ENCODE assay signal across 20 cellular contexts in genomic region chr5:45402804-45403455, GRCh38.
DNase-seq lines count a peak whose midpoint lies in the region; ATAC-seq and TF ChIP-seq lines count a peak whose summit lies in the region.
"Had no signal": no experiment of that assay in that cellular context is flagged by ENCODE, and none has a peak within 500 bp of the region (broad histone marks: within the 10 kb centered on the region; RNA-seq: fewer than 3 reads in every experiment).

No MANE protein-coding gene starts in this region.

- H3K27me3 ChIP-seq in GM23338 (ENCODE audit: insufficient read depth): no peaks in the 10 kb centered on the region
- no peaks in the 10 kb centered on the region for H3K27me3 ChIP-seq in mesendoderm (ENCODE audit: insufficient read depth, low read length, poor library complexity)
- H3K27me3 ChIP-seq: BE2C; BLaER1 treated with 17β-estradiol and CSF1 and Interleukin-3, amounts not matched to agents 10 nM and 100 nM had no signal

- no peak overlapping the region for H2AK5ac ChIP-seq in mesendoderm (ENCODE audit: low read length)

- H2AFZ ChIP-seq in GM23338: no peak overlapping the region

- H3K27ac Mint-ChIP-seq in GM23338 (peak overlapping the region; percentile 83), WTC11 (peak overlapping the region; percentile 88)
- H3K27ac Mint-ChIP-seq: CD14-positive monocyte; CD4-positive, alpha-beta T cell; CD8-positive, alpha-beta memory T cell had no signal

- H4K20me1 ChIP-seq in GM23338 (replicated peaks; ENCODE audit: insufficient read depth): no peaks in the 10 kb centered on the region
- H4K20me1 ChIP-seq: BLaER1 treated with 17β-estradiol and CSF1 and Interleukin-3, amounts not matched to agents 10 nM and 100 nM had no signal

- no peaks in the 10 kb centered on the region for H3K79me1 ChIP-seq in mesendoderm (ENCODE audit: low read length)

- H3K56ac ChIP-seq in mesendoderm (ENCODE audit: low read length): no peak overlapping the region

- no peak overlapping the region for H3K18ac ChIP-seq in mesendoderm (ENCODE audit: low read length)

- H3K27ac ChIP-seq in GM23338 (ENCODE audit: low read depth) (no peak overlapping the region), mesendoderm (ENCODE audit: low read depth, low read length) (no peak overlapping the region)
- H3K27ac ChIP-seq: BLaER1 treated with 17β-estradiol and CSF1 and Interleukin-3, amounts not matched to agents 10 nM and 100 nM had no signal

- no peak overlapping the region for H2BK120ac ChIP-seq in mesendoderm (ENCODE audit: low read depth, low read length)

- H3K4me1 Mint-ChIP-seq in GM23338: peaks cover 9% of the 10 kb centered on the region
- H3K4me1 Mint-ChIP-seq in WTC11: peaks cover 10% of the 10 kb centered on the region
- H3K4me1 Mint-ChIP-seq: CD14-positive monocyte; CD8-positive, alpha-beta memory T cell had no signal

- no peaks in the 10 kb centered on the region for H3K9me2 ChIP-seq in GM23338 (ENCODE audit: insufficient read depth)

- H3K23ac ChIP-seq in mesendoderm (ENCODE audit: low read length): no peak overlapping the region

- H3K79me2 ChIP-seq in GM23338 (replicated peaks; ENCODE audit: insufficient read depth) (no peaks in the 10 kb centered on the region), mesendoderm (ENCODE audit: control insufficient read depth, insufficient read depth, low read length) (no peaks in the 10 kb centered on the region)

- H3K9me3 Mint-ChIP-seq in GM23338 (no peaks in the 10 kb centered on the region), WTC11 (no peaks in the 10 kb centered on the region)

- H2BK15ac ChIP-seq in mesendoderm (replicated peaks; ENCODE audit: low read depth): no peak overlapping the region

- DNase-seq in GM23338 (ENCODE audit: low spot score) (peak; percentile 53), WTC11 (ENCODE audit: low spot score) (no peak), mesendoderm (peak; percentile 19), renal cortical epithelial cell (ENCODE audit: low read depth) (peak; percentile 71), AG20443 (ENCODE audit: low spot score) (no peak), HuH-7 (ENCODE audit: low spot score) (no peak), NCI-H2081 (lab: John Stamatoyannopoulos, UW) (no peak)
- DNase-seq in activated CD4-positive, CD25-positive, alpha-beta regulatory T cell treated with anti-CD3 and anti-CD28 coated beads, Interleukin-2, amount 50 U/mL, for 72 hours: no peak
- DNase-seq: AML-193; BE2C; CD4-positive, alpha-beta T cell; CD8-positive, alpha-beta memory T cell; DMS 273 treated with DMSO at 0.1 percent for 48 hours; DMS79; EL; GF-D8; H7 had no signal

- H3K36me3 Mint-ChIP-seq in GM23338 (ENCODE audit: low read depth): no peaks in the 10 kb centered on the region
- H3K36me3 Mint-ChIP-seq in WTC11: no peaks in the 10 kb centered on the region
- H3K36me3 Mint-ChIP-seq: CD14-positive monocyte; CD8-positive, alpha-beta memory T cell had no signal

- CTCF ChIA-PET in WTC11 (lab: Charles Lee): no interaction called here

- H3F3A ChIP-seq in GM23338 (replicated peaks; ENCODE audit: low read depth): no peaks in the 10 kb centered on the region

- H3K4me2 ChIP-seq in GM23338 (peak overlapping the region; percentile 61; the same call in 1 of the 2 replicates), mesendoderm (ENCODE audit: low read length) (no peak overlapping the region)
- H3K4me2 ChIP-seq: BLaER1 treated with 17β-estradiol and CSF1 and Interleukin-3, amounts not matched to agents 10 nM and 100 nM had no signal

- TF ChIP-seq CTCF in GM23338 (conservative IDR thresholded peaks at IDR 0.05; ENCODE audit: low read depth in 2 of 2): no peak
- no peak for TF ChIP-seq CTCF in WTC11 (IDR thresholded peaks at IDR 0.05)

- ATAC-seq in GM23338 (no peak), WTC11 (peak; percentile 44; the same call in 1 of the 2 replicates)
- ATAC-seq: HCT116 had no signal

- H4K5ac ChIP-seq in mesendoderm (ENCODE audit: low read length): no peak overlapping the region

- H3K4me1 ChIP-seq in GM23338 (ENCODE audit: insufficient read depth): 0 out of 2 replicates have a peak, but pooled peaks cover 3% of the 10 kb centered on the region
- H3K4me1 ChIP-seq in mesendoderm (ENCODE audit: control insufficient read depth, low read depth, low read length): no peaks in the 10 kb centered on the region
- H3K4me1 ChIP-seq: BLaER1 treated with 17β-estradiol and CSF1 and Interleukin-3, amounts not matched to agents 10 nM and 100 nM had no signal

- H3K4ac ChIP-seq in mesendoderm (ENCODE audit: low read depth, low read length): no peak overlapping the region

- no CpG with 5 or more reads among the region's 1 CpG for WGBS in mesendoderm (ENCODE audit: extremely low coverage, insufficient coverage, low lambda C conversion rate)

- no peak overlapping the region for H3K9ac ChIP-seq in mesendoderm (ENCODE audit: low read length)
- H3K9ac ChIP-seq: BLaER1 treated with 17β-estradiol and CSF1 and Interleukin-3, amounts not matched to agents 10 nM and 100 nM had no signal

- H2BK5ac ChIP-seq in mesendoderm (ENCODE audit: low read length): no peak overlapping the region

- peaks cover 5% of the 10 kb centered on the region for H3K27me3 Mint-ChIP-seq in GM23338 (ENCODE audit: insufficient read depth, low read depth, poor library complexity)
- no peaks in the 10 kb centered on the region for H3K27me3 Mint-ChIP-seq in WTC11 (ENCODE audit: low read depth)
- H3K27me3 Mint-ChIP-seq: CD4-positive, alpha-beta T cell; CD8-positive, alpha-beta memory T cell had no signal

- H3K4me3 Mint-ChIP-seq in GM23338: no peak overlapping the region
- no peak overlapping the region for H3K4me3 Mint-ChIP-seq in WTC11
- H3K4me3 Mint-ChIP-seq: CD14-positive monocyte; CD4-positive, alpha-beta T cell; CD8-positive, alpha-beta memory T cell had no signal

- no peak overlapping the region for H3K4me3 ChIP-seq in GM23338
- H3K4me3 ChIP-seq in mesendoderm (ENCODE audit: low read length): no peak overlapping the region
- H3K4me3 ChIP-seq: BLaER1 treated with 17β-estradiol and CSF1 and Interleukin-3, amounts not matched to agents 10 nM and 100 nM had no signal

- POLR2A ChIA-PET in WTC11 (lab: Charles Lee): no interaction called here

- H4K8ac ChIP-seq in mesendoderm (ENCODE audit: low read depth, low read length): no peak overlapping the region

- H3K36me3 ChIP-seq in GM23338 (ENCODE audit: insufficient read depth): no peaks in the 10 kb centered on the region
- H3K36me3 ChIP-seq in mesendoderm (ENCODE audit: control insufficient read depth, insufficient read depth, low read length): no peaks in the 10 kb centered on the region
- H3K36me3 ChIP-seq: BE2C; BLaER1 treated with 17β-estradiol and CSF1 and Interleukin-3, amounts not matched to agents 10 nM and 100 nM had no signal

TF ChIP-seq in GM23338, 12 proteins besides CTCF, POLR2A, EP300 and RAD21 (continues in another document):
- TF ChIP-seq NANOG (IDR thresholded peaks at IDR 0.05; ENCODE audit: borderline replicate concordance) (no peak), EZH2 (IDR thresholded peaks at IDR 0.05; ENCODE audit: low read depth, unreplicated experiment) (no peak), REST (IDR thresholded peaks at IDR 0.05; ENCODE audit: unreplicated experiment) (no peak)

TF ChIP-seq in WTC11, 78 proteins besides CTCF, POLR2A, EP300 and RAD21 (continues in another document):
- no peak for TF ChIP-seq AFF4 (CRISPR knock-in tag; IDR thresholded peaks at IDR 0.05; ENCODE audit: borderline replicate concordance)
- no peak for TF ChIP-seq CREM (CRISPR knock-in tag; IDR thresholded peaks at IDR 0.05)

Comparison
In these comparisons a context has a peak if more than half of its experiments do, and no peak if none do; other contexts are left out.
1. DNase-seq: peak in GM23338 (single experiment), mesendoderm (single experiment) and renal cortical epithelial cell (single experiment); none in WTC11 (single experiment), AG20443 (single experiment), HuH-7 (single experiment), NCI-H2081 (0 of 2) and activated CD4-positive, CD25-positive, alpha-beta regulatory T cell treated with anti-CD3 and anti-CD28 coated beads, Interleukin-2, amount 50 U/mL, for 72 hours (single experiment).